1 cellular context compared by ENCODE assay signal in genomic region chr6:106979435-106979884, GRCh38.
TF ChIP-seq lines count a peak whose summit lies in the region.

No MANE protein-coding gene starts in this region.

TF ChIP-seq in GM12878, 131 proteins besides CTCF, POLR2A, EP300 and RAD21 (continued from another document and continues in another):
- TF ChIP-seq SKIL (IDR thresholded peaks at IDR 0.05; ENCODE audit: low read depth, poor library complexity, severe bottlenecking) (no peak), HCFC1 (IDR thresholded peaks at IDR 0.05; ENCODE audit: low read length) (no peak), REST (IDR thresholded peaks at IDR 0.05; ENCODE audit: low read depth, low read length) (no peak), NRF1 (conservative IDR thresholded peaks at IDR 0.05; ENCODE audit: low read depth, low read length) (no peak), SMARCA5 (IDR thresholded peaks at IDR 0.05) (peak; percentile 72; the same call in 1 of the 2 replicates), MXI1 (IDR thresholded peaks at IDR 0.05; ENCODE audit: low read depth, low read length) (no peak), TAF1 (IDR thresholded peaks at IDR 0.05; ENCODE audit: borderline replicate concordance, low read depth, low read length) (no peak), NKRF (conservative IDR thresholded peaks at IDR 0.05) (no peak), ZNF592 (IDR thresholded peaks at IDR 0.05) (no peak), TCF7 (IDR thresholded peaks at IDR 0.05; ENCODE audit: borderline replicate concordance) (no peak), SREBF1 (IDR thresholded peaks at IDR 0.05; ENCODE audit: low read length) (no peak), EZH2 (IDR thresholded peaks at IDR 0.05; ENCODE audit: borderline replicate concordance, control insufficient read depth, low read depth, low read length) (no peak), HDAC2 (IDR thresholded peaks at IDR 0.05) (no peak), MEF2A (IDR thresholded peaks at IDR 0.05; ENCODE audit: insufficient read depth, low read depth, low read length) (no peak), ZNF207 (IDR thresholded peaks at IDR 0.05; ENCODE audit: borderline replicate concordance) (no peak), BRCA1 (IDR thresholded peaks at IDR 0.05; ENCODE audit: low read depth, low read length) (no peak), SUZ12 (IDR thresholded peaks at IDR 0.05; ENCODE audit: unreplicated experiment) (no peak), ZNF384 (IDR thresholded peaks at IDR 0.05; ENCODE audit: borderline replicate concordance, low read depth, low read length) (no peak), SPI1 (IDR thresholded peaks at IDR 0.05; ENCODE audit: borderline replicate concordance, insufficient read depth, low read depth, low read length) (no peak), CBX5 (IDR thresholded peaks at IDR 0.05; ENCODE audit: low read depth) (no peak), FOXM1 (IDR thresholded peaks at IDR 0.05; ENCODE audit: low read depth, low read length) (0 out of 2 replicates have a peak, but pooled peaks have one; percentile 44), FOXK2 (IDR thresholded peaks at IDR 0.05) (no peak), WRNIP1 (IDR thresholded peaks at IDR 0.05; ENCODE audit: borderline replicate concordance, low read depth, low read length) (0 out of 2 replicates have a peak, but pooled peaks have one; percentile 64), SMC3 (IDR thresholded peaks at IDR 0.05; ENCODE audit: borderline replicate concordance, low read length) (peak; percentile 98), EED (IDR thresholded peaks at IDR 0.05; ENCODE audit: low read depth) (no peak), USF1 (IDR thresholded peaks at IDR 0.05; ENCODE audit: borderline replicate concordance, extremely low read length, insufficient read depth, low read depth, low read length) (no peak), GATAD2B (conservative IDR thresholded peaks at IDR 0.05; ENCODE audit: low read depth) (no peak), E2F8 (IDR thresholded peaks at IDR 0.05; ENCODE audit: low read depth, partially characterized antibody) (no peak), RFX5 (IDR thresholded peaks at IDR 0.05; ENCODE audit: low read depth, low read length) (no peak), IRF4 (IDR thresholded peaks at IDR 0.05; ENCODE audit: low read depth, low read length) (peak; percentile 45; the same call in 1 of the 2 replicates), RBBP5 (conservative IDR thresholded peaks at IDR 0.05) (no peak), NR2F1 (conservative IDR thresholded peaks at IDR 0.05) (no peak), ATF3 (IDR thresholded peaks at IDR 0.05; ENCODE audit: borderline replicate concordance, extremely low read depth, low read depth, low read length) (no peak), BHLHE40 (IDR thresholded peaks at IDR 0.05; ENCODE audit: borderline replicate concordance in 1 of 2, low read depth in 2 of 2, low read length in 1 of 2) (peak in 1 of 2 experiments; percentile 13; a peak in 1 of 4 replicates), ZBTB4 (CRISPR knock-in tag; IDR thresholded peaks at IDR 0.05) (no peak), YY1 (IDR thresholded peaks at IDR 0.05; ENCODE audit: low read depth, low read length) (peak; percentile 72), LARP7 (IDR thresholded peaks at IDR 0.05) (no peak), SP1 (IDR thresholded peaks at IDR 0.05; ENCODE audit: low read depth, low read length) (no peak), JUNB (IDR thresholded peaks at IDR 0.05) (no peak)
